In the genomic region with DNA sequence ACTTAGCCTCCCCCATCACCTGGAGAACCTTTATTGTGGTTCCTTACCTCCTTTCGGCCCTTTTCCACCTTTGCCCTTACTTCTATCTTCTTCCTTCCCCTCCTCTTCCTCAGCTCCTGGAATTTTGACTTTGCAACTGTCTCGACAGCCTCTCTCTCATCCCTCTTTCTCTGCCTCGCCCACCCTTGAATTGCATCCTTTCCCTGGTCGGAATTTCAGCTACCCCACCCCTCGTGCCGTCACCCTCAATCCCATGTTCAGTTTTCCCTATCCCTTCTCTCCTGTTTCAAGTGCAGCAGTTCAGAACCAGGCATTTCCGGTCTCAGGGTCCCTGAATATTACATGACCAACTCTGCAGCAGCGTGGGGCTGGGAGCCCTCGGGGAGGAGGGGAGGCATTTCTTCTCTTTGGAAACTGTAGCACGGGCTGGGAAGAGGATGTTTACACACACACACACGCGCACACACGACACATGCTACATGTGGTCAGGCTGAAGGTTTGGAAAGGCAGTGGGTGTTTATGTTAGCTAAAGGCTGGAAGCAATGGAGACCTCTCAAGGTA, we compare ENCODE assay signal across 1 cellular context.
TF ChIP-seq lines count a peak whose summit lies in the region.

No MANE protein-coding gene starts in this region.

TF ChIP-seq in K562, 482 proteins besides CTCF, POLR2A, EP300 and RAD21 (continues in another document):
- TF ChIP-seq, protein P1, sequence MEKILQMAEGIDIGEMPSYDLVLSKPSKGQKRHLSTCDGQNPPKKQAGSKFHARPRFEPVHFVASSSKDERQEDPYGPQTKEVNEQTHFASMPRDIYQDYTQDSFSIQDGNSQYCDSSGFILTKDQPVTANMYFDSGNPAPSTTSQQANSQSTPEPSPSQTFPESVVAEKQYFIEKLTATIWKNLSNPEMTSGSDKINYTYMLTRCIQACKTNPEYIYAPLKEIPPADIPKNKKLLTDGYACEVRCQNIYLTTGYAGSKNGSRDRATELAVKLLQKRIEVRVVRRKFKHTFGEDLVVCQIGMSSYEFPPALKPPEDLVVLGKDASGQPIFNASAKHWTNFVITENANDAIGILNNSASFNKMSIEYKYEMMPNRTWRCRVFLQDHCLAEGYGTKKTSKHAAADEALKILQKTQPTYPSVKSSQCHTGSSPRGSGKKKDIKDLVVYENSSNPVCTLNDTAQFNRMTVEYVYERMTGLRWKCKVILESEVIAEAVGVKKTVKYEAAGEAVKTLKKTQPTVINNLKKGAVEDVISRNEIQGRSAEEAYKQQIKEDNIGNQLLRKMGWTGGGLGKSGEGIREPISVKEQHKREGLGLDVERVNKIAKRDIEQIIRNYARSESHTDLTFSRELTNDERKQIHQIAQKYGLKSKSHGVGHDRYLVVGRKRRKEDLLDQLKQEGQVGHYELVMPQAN (IDR thresholded peaks at IDR 0.05; ENCODE audit: borderline replicate concordance): peak; percentile 39; the same call in 1 of the 2 replicates
- 0 out of 2 replicates have a peak, but pooled peaks have one; percentile 16 for TF ChIP-seq EP400 (IDR thresholded peaks at IDR 0.05)
- TF ChIP-seq, protein P2, sequence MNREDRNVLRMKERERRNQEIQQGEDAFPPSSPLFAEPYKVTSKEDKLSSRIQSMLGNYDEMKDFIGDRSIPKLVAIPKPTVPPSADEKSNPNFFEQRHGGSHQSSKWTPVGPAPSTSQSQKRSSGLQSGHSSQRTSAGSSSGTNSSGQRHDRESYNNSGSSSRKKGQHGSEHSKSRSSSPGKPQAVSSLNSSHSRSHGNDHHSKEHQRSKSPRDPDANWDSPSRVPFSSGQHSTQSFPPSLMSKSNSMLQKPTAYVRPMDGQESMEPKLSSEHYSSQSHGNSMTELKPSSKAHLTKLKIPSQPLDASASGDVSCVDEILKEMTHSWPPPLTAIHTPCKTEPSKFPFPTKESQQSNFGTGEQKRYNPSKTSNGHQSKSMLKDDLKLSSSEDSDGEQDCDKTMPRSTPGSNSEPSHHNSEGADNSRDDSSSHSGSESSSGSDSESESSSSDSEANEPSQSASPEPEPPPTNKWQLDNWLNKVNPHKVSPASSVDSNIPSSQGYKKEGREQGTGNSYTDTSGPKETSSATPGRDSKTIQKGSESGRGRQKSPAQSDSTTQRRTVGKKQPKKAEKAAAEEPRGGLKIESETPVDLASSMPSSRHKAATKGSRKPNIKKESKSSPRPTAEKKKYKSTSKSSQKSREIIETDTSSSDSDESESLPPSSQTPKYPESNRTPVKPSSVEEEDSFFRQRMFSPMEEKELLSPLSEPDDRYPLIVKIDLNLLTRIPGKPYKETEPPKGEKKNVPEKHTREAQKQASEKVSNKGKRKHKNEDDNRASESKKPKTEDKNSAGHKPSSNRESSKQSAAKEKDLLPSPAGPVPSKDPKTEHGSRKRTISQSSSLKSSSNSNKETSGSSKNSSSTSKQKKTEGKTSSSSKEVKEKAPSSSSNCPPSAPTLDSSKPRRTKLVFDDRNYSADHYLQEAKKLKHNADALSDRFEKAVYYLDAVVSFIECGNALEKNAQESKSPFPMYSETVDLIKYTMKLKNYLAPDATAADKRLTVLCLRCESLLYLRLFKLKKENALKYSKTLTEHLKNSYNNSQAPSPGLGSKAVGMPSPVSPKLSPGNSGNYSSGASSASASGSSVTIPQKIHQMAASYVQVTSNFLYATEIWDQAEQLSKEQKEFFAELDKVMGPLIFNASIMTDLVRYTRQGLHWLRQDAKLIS (CRISPR knock-in tag; IDR thresholded peaks at IDR 0.05): 0 out of 2 replicates have a peak, but pooled peaks have one; percentile 76
- TF ChIP-seq MTA2 (IDR thresholded peaks at IDR 0.05; ENCODE audit: low read depth): no peak
- TF ChIP-seq FOXK2 (conservative IDR thresholded peaks at IDR 0.05 in 1 of 2, IDR thresholded peaks at IDR 0.05 in 1 of 2; ENCODE audit: low read depth in 2 of 2): peak; percentile 61 to 83; a peak in 3 of 4 replicates
- no peak for TF ChIP-seq ZFX (CRISPR knock-in tag; IDR thresholded peaks at IDR 0.05)
- TF ChIP-seq ZNF133 (CRISPR knock-in tag; IDR thresholded peaks at IDR 0.05): no peak
- 0 out of 2 replicates have a peak, but pooled peaks have one; percentile 44 for TF ChIP-seq KAT7 (CRISPR knock-in tag; IDR thresholded peaks at IDR 0.05; ENCODE audit: borderline replicate concordance)
- 0 out of 2 replicates have a peak, but pooled peaks have one; percentile 70 for TF ChIP-seq HLTF (IDR thresholded peaks at IDR 0.05)
- TF ChIP-seq, protein P3, sequence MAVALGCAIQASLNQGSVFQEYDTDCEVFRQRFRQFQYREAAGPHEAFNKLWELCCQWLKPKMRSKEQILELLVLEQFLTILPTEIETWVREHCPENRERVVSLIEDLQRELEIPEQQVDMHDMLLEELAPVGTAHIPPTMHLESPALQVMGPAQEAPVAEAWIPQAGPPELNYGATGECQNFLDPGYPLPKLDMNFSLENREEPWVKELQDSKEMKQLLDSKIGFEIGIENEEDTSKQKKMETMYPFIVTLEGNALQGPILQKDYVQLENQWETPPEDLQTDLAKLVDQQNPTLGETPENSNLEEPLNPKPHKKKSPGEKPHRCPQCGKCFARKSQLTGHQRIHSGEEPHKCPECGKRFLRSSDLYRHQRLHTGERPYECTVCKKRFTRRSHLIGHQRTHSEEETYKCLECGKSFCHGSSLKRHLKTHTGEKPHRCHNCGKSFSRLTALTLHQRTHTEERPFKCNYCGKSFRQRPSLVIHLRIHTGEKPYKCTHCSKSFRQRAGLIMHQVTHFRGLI (CRISPR knock-in tag; IDR thresholded peaks at IDR 0.05): no peak
- TF ChIP-seq, protein P4, sequence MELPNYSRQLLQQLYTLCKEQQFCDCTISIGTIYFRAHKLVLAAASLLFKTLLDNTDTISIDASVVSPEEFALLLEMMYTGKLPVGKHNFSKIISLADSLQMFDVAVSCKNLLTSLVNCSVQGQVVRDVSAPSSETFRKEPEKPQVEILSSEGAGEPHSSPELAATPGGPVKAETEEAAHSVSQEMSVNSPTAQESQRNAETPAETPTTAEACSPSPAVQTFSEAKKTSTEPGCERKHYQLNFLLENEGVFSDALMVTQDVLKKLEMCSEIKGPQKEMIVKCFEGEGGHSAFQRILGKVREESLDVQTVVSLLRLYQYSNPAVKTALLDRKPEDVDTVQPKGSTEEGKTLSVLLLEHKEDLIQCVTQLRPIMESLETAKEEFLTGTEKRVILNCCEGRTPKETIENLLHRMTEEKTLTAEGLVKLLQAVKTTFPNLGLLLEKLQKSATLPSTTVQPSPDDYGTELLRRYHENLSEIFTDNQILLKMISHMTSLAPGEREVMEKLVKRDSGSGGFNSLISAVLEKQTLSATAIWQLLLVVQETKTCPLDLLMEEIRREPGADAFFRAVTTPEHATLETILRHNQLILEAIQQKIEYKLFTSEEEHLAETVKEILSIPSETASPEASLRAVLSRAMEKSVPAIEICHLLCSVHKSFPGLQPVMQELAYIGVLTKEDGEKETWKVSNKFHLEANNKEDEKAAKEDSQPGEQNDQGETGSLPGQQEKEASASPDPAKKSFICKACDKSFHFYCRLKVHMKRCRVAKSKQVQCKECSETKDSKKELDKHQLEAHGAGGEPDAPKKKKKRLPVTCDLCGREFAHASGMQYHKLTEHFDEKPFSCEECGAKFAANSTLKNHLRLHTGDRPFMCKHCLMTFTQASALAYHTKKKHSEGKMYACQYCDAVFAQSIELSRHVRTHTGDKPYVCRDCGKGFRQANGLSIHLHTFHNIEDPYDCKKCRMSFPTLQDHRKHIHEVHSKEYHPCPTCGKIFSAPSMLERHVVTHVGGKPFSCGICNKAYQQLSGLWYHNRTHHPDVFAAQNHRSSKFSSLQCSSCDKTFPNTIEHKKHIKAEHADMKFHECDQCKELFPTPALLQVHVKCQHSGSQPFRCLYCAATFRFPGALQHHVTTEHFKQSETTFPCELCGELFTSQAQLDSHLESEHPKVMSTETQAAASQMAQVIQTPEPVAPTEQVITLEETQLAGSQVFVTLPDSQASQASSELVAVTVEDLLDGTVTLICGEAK (IDR thresholded peaks at IDR 0.05): peak; percentile 61
- TF ChIP-seq, protein P4 (CRISPR knock-in tag; IDR thresholded peaks at IDR 0.05): no peak
- TF ChIP-seq, protein P5, sequence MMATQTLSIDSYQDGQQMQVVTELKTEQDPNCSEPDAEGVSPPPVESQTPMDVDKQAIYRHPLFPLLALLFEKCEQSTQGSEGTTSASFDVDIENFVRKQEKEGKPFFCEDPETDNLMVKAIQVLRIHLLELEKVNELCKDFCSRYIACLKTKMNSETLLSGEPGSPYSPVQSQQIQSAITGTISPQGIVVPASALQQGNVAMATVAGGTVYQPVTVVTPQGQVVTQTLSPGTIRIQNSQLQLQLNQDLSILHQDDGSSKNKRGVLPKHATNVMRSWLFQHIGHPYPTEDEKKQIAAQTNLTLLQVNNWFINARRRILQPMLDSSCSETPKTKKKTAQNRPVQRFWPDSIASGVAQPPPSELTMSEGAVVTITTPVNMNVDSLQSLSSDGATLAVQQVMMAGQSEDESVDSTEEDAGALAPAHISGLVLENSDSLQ (IDR thresholded peaks at IDR 0.05): no peak
- TF ChIP-seq, protein P6, sequence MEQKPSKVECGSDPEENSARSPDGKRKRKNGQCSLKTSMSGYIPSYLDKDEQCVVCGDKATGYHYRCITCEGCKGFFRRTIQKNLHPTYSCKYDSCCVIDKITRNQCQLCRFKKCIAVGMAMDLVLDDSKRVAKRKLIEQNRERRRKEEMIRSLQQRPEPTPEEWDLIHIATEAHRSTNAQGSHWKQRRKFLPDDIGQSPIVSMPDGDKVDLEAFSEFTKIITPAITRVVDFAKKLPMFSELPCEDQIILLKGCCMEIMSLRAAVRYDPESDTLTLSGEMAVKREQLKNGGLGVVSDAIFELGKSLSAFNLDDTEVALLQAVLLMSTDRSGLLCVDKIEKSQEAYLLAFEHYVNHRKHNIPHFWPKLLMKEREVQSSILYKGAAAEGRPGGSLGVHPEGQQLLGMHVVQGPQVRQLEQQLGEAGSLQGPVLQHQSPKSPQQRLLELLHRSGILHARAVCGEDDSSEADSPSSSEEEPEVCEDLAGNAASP (IDR thresholded peaks at IDR 0.05): no peak
- TF ChIP-seq, protein P7, sequence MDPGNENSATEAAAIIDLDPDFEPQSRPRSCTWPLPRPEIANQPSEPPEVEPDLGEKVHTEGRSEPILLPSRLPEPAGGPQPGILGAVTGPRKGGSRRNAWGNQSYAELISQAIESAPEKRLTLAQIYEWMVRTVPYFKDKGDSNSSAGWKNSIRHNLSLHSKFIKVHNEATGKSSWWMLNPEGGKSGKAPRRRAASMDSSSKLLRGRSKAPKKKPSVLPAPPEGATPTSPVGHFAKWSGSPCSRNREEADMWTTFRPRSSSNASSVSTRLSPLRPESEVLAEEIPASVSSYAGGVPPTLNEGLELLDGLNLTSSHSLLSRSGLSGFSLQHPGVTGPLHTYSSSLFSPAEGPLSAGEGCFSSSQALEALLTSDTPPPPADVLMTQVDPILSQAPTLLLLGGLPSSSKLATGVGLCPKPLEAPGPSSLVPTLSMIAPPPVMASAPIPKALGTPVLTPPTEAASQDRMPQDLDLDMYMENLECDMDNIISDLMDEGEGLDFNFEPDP (CRISPR knock-in tag; IDR thresholded peaks at IDR 0.05): no peak
- no peak for TF ChIP-seq ZNF76 (CRISPR knock-in tag; IDR thresholded peaks at IDR 0.05; ENCODE audit: borderline replicate concordance)
- TF ChIP-seq TBP (optimal IDR thresholded peaks at IDR 0.05; ENCODE audit: low read depth, low read length): peak; percentile 4
- TF ChIP-seq, protein P8, sequence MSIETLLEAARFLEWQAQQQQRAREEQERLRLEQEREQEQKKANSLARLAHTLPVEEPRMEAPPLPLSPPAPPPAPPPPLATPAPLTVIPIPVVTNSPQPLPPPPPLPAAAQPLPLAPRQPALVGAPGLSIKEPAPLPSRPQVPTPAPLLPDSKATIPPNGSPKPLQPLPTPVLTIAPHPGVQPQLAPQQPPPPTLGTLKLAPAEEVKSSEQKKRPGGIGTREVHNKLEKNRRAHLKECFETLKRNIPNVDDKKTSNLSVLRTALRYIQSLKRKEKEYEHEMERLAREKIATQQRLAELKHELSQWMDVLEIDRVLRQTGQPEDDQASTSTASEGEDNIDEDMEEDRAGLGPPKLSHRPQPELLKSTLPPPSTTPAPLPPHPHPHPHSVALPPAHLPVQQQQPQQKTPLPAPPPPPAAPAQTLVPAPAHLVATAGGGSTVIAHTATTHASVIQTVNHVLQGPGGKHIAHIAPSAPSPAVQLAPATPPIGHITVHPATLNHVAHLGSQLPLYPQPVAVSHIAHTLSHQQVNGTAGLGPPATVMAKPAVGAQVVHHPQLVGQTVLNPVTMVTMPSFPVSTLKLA (conservative IDR thresholded peaks at IDR 0.05): peak; percentile 75 to 78
- TF ChIP-seq BRD9 (IDR thresholded peaks at IDR 0.05; ENCODE audit: low read depth, partially characterized antibody): peak; percentile 57
- TF ChIP-seq ZKSCAN3 (CRISPR knock-in tag; IDR thresholded peaks at IDR 0.05): no peak
- no peak for TF ChIP-seq PML (IDR thresholded peaks at IDR 0.05; ENCODE audit: low read length)
- peak; percentile 23; the same call in 1 of the 2 replicates for TF ChIP-seq ETV5 (CRISPR knock-in tag; IDR thresholded peaks at IDR 0.05; ENCODE audit: low read depth)
- no peak for TF ChIP-seq KHSRP (IDR thresholded peaks at IDR 0.05)
- TF ChIP-seq, protein P9, sequence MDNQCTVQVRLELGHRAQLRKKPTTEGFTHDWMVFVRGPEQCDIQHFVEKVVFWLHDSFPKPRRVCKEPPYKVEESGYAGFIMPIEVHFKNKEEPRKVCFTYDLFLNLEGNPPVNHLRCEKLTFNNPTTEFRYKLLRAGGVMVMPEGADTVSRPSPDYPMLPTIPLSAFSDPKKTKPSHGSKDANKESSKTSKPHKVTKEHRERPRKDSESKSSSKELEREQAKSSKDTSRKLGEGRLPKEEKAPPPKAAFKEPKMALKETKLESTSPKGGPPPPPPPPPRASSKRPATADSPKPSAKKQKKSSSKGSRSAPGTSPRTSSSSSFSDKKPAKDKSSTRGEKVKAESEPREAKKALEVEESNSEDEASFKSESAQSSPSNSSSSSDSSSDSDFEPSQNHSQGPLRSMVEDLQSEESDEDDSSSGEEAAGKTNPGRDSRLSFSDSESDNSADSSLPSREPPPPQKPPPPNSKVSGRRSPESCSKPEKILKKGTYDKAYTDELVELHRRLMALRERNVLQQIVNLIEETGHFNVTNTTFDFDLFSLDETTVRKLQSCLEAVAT (IDR thresholded peaks at IDR 0.05): 0 out of 4 replicates have a peak, but pooled peaks of 1 of the 2 experiments have one; percentile 27
- TF ChIP-seq NCOA1 (IDR thresholded peaks at IDR 0.05; ENCODE audit: low read depth): 0 out of 2 replicates have a peak, but pooled peaks have one; percentile 21
- TF ChIP-seq NCOR1 (IDR thresholded peaks at IDR 0.05): no peak
